17 cellular contexts compared by ENCODE assay signal in genomic region chr17:1196946-1197345, GRCh38. TPM values are rescaled to one million over a fixed set of nuclear protein-coding genes. Genes with fewer than 3 reads are reported as not detected.
A peak's percentile ranks its signal among the peaks of the same experiment; 100 is the strongest.
DNase-seq lines count a peak whose midpoint lies in the region; ATAC-seq and TF ChIP-seq lines count a peak whose summit lies in the region.
"Had no signal": no experiment of that assay in that cellular context is flagged by ENCODE, and none has a peak within 500 bp of the region (broad histone marks: within the 10 kb centered on the region; RNA-seq: fewer than 3 reads in every experiment).

No MANE protein-coding gene starts in this region.

- TF ChIP-seq CTCF in lower lobe of right lung (IDR thresholded peaks at IDR 0.05) (no peak), tibial nerve (IDR thresholded peaks at IDR 0.05) (no peak)

- 87 to 91% methylated on average over 9 to 14 of the region's 14 CpGs for WGBS in tibial nerve, 2 donors

- CTCF ChIA-PET in activated naive CD4-positive, alpha-beta T cell treated with anti-CD3 and anti-CD28 coated beads, Interleukin-2, amount 10 ng/mL, durations not matched to agents 7 days and 5 days (lab: Charles Lee): interaction anchor here (2.0 to 3.3 kb wide), 2 partner anchors 9 to 75 kb away, joined by 15 to 17 read pairs; no protein-coding TSS in a partner anchor

- H3K36me3 Mint-ChIP-seq in activated naive CD4-positive, alpha-beta T cell treated with anti-CD3 and anti-CD28 coated beads, Interleukin-2, amount 10 ng/mL, durations not matched to agents 7 days and 5 days: peaks cover 1% of the 10 kb centered on the region
- no peaks in the 10 kb centered on the region for H3K36me3 Mint-ChIP-seq in activated naive CD8-positive, alpha-beta T cell treated with anti-CD3 and anti-CD28 coated beads, Interleukin-2, amount 50 U/mL, for 24 hours (ENCODE audit: low read depth)
- H3K36me3 Mint-ChIP-seq: type B pancreatic cell, WTC11 had no signal

- H3K4me3 ChIP-seq in lower lobe of right lung (no peak overlapping the region), tibial nerve (no peak overlapping the region)
- H3K4me3 ChIP-seq: lung had no signal

- peaks cover 25% of the 10 kb centered on the region for H3K27me3 Mint-ChIP-seq in activated naive CD4-positive, alpha-beta T cell treated with anti-CD3 and anti-CD28 coated beads, Interleukin-2, amount 10 ng/mL, durations not matched to agents 7 days and 5 days
- no peaks in the 10 kb centered on the region for H3K27me3 Mint-ChIP-seq in activated naive CD8-positive, alpha-beta T cell treated with anti-CD3 and anti-CD28 coated beads, Interleukin-2, amount 50 U/mL, for 24 hours

- H3K27ac Mint-ChIP-seq in activated naive CD4-positive, alpha-beta T cell treated with anti-CD3 and anti-CD28 coated beads, Interleukin-2, amount 10 ng/mL, durations not matched to agents 7 days and 5 days: peak overlapping the region; percentile 87
- H3K27ac Mint-ChIP-seq in activated naive CD8-positive, alpha-beta T cell treated with anti-CD3 and anti-CD28 coated beads, Interleukin-2, amount 50 U/mL, for 24 hours: peak overlapping the region; percentile 84
- H3K27ac Mint-ChIP-seq: activated naive CD4-positive, alpha-beta T cell treated with anti-CD3 and anti-CD28 coated beads for 36 hours; type B pancreatic cell; WTC11 had no signal

- TF ChIP-seq EP300 in tibial nerve (IDR thresholded peaks at IDR 0.05): no peak

- no peak for ATAC-seq in activated naive CD8-positive, alpha-beta T cell treated with anti-CD3 and anti-CD28 coated beads, Interleukin-2, amount 50 U/mL, for 24 hours
- ATAC-seq in lower lobe of right lung (no peak), HG02840 (IDR thresholded peaks at IDR 0.05; ENCODE audit: low FRiP score, unreplicated experiment) (no peak), GM21367 (IDR thresholded peaks at IDR 0.05; ENCODE audit: unreplicated experiment) (no peak)
- ATAC-seq: HCT116, WTC11 had no signal

- H3K9me3 ChIP-seq in lower lobe of right lung: no peaks in the 10 kb centered on the region
- no peaks in the 10 kb centered on the region for H3K9me3 ChIP-seq in tibial nerve

- DNase-seq in activated naive CD4-positive, alpha-beta T cell treated with anti-CD3 and anti-CD28 coated beads, Interleukin-2, amount 10 ng/mL, durations not matched to agents 7 days and 5 days: no peak
- DNase-seq in activated naive CD4-positive, alpha-beta T cell treated with Interleukin-2 at 50 U/mL for 16 hours: no peak
- DNase-seq in activated naive CD8-positive, alpha-beta T cell treated with anti-CD3 and anti-CD28 coated beads, Interleukin-2, amount 50 U/mL, for 24 hours: no peak
- DNase-seq in lower lobe of right lung: no peak
- no peak for DNase-seq in tibial nerve (ENCODE audit: low spot score in 2 of 2)
- DNase-seq in NK-92 treated with Interleukin-12 subunit alpha and Interleukin-12 subunit beta, amount 100 ng/mL, for 24 hours (lab: John Stamatoyannopoulos, UW): no peak
- DNase-seq: activated naive CD4-positive, alpha-beta T cell treated with anti-CD3 and anti-CD28 coated beads for 36 hours; effector CD8-positive, alpha-beta T cell; NCI-H526 treated with DMSO at 0.1 percent for 48 hours; RPMI8226; T-helper 1 cell had no signal

- H3K4me1 Mint-ChIP-seq in activated naive CD4-positive, alpha-beta T cell treated with anti-CD3 and anti-CD28 coated beads, Interleukin-2, amount 10 ng/mL, durations not matched to agents 7 days and 5 days: peaks cover 54% of the 10 kb centered on the region
- peaks cover 51% of the 10 kb centered on the region for H3K4me1 Mint-ChIP-seq in activated naive CD8-positive, alpha-beta T cell treated with anti-CD3 and anti-CD28 coated beads, Interleukin-2, amount 50 U/mL, for 24 hours
- H3K4me1 Mint-ChIP-seq: WTC11 had no signal

- H3K9me3 Mint-ChIP-seq in activated naive CD4-positive, alpha-beta T cell treated with anti-CD3 and anti-CD28 coated beads, Interleukin-2, amount 10 ng/mL, durations not matched to agents 7 days and 5 days: no peaks in the 10 kb centered on the region
- no peaks in the 10 kb centered on the region for H3K9me3 Mint-ChIP-seq in activated naive CD8-positive, alpha-beta T cell treated with anti-CD3 and anti-CD28 coated beads, Interleukin-2, amount 50 U/mL, for 24 hours
- H3K9me3 Mint-ChIP-seq: activated naive CD4-positive, alpha-beta T cell treated with anti-CD3 and anti-CD28 coated beads for 36 hours; type B pancreatic cell; WTC11 had no signal

- no peaks in the 10 kb centered on the region for H3K27me3 ChIP-seq in lower lobe of right lung (ENCODE audit: low read depth)
- no peaks in the 10 kb centered on the region for H3K27me3 ChIP-seq in tibial nerve

- no peak for TF ChIP-seq POLR2A in tibial nerve (IDR thresholded peaks at IDR 0.05)

- no peak overlapping the region for H3K4me3 Mint-ChIP-seq in activated naive CD4-positive, alpha-beta T cell treated with anti-CD3 and anti-CD28 coated beads, Interleukin-2, amount 10 ng/mL, durations not matched to agents 7 days and 5 days
- H3K4me3 Mint-ChIP-seq in activated naive CD8-positive, alpha-beta T cell treated with anti-CD3 and anti-CD28 coated beads, Interleukin-2, amount 50 U/mL, for 24 hours: no peak overlapping the region
- H3K4me3 Mint-ChIP-seq: activated naive CD4-positive, alpha-beta T cell treated with anti-CD3 and anti-CD28 coated beads for 36 hours; type B pancreatic cell; WTC11 had no signal

- H3K27ac ChIP-seq in lower lobe of right lung: peak overlapping the region; percentile 76
- peak overlapping the region; percentile 22 to 81 (median 76) for H3K27ac ChIP-seq in tibial nerve

- H3K36me3 ChIP-seq in lower lobe of right lung (no peaks in the 10 kb centered on the region), tibial nerve (no peaks in the 10 kb centered on the region)

- intact Hi-C loops in lower lobe of right lung (cut with DNase I): no loop called here

- peaks cover 40% of the 10 kb centered on the region for H3K4me1 ChIP-seq in lower lobe of right lung
- H3K4me1 ChIP-seq in tibial nerve: peaks cover 0 to 24% (median 14%) of the 10 kb centered on the region in 4 donors

RNA-seq across cellular contexts. Expression of gene ABR, which starts 17.2 kb away (rescaled TPM):
- total RNA-seq in lower lobe of right lung (212 TPM), tibial nerve (100 to 1,000 TPM in 2 of 4 donors, 10 to 100 TPM in 2; 88.8 to 193 (median 133) TPM)
